ENCODE assay signal across 8 cellular contexts in the genomic region with DNA sequence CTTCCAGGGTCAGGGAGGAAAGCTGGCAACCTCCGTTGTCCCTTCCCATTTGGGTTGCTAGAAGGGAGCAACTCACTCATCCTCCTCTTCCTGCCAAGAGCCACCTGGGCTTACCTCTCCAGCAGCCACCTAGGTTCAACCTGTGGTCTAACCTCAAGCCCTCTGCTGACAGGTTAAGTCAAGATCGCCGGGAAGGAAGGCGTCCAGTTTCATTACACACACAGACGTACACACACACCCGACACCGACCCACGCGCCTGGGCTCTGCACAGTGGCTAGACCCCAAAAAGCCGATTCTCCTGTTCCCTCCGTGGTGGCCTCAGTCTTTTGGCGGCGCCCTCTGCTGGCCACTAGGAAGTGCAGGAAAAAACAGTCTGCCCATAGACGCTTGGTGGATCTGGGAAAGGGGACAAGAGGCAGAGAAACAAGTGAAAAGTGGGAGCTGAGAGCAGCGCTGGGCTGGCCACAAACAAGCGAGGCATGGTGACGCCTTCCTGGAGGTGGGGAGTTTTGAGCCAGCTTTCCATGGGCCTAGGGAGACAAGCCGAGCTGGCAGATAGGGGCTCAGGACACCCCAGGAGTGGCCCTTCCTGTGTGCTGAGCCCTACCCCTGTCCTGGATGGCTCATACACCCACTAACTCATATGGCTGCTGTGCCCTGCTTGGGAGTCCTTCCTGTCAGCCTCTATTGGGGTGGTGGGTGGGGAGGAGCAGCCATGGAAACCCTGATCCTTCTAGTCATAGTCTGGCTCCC. TPM values are rescaled to one million over a fixed set of nuclear protein-coding genes. Genes with fewer than 3 reads are reported as not detected.
DNase-seq lines count a peak whose midpoint lies in the region; ATAC-seq and TF ChIP-seq lines count a peak whose summit lies in the region.

No MANE protein-coding gene starts in this region.

- CTCF ChIA-PET in Calu3 (lab: Charles Lee) = interaction anchor here (0.7 to 5.3 kb wide), 17 partner anchors 12 to 350 kb away, joined by 3 to 33 read pairs (median 6); partner anchors contain the start of gene VEGFA

- BruUV-seq in Calu3 (replicated peaks; lab: Mats Ljungman, UMichigan) = no TSS peak

- peak overlapping the region; percentile 10 for H3K27ac ChIP-seq in brain microvascular endothelial cell

- no peaks in the 10 kb centered on the region for H3K9me3 Mint-ChIP-seq in Calu3 (ENCODE audit: low read depth, unreplicated experiment)

- intact Hi-C loops in Calu3 (cut with micrococcal nuclease; ENCODE audit: unreplicated experiment) = loop anchor here (1.0 to 5.0 kb wide), 5 partner anchors 69 to 466 kb away; no protein-coding TSS in a partner anchor

- H3K27me3 Mint-ChIP-seq in Calu3 (ENCODE audit: unreplicated experiment) = no peaks in the 10 kb centered on the region

- H3K27me3 ChIP-seq in brain microvascular endothelial cell (replicated peaks) (no peaks in the 10 kb centered on the region), kidney epithelial cell (ENCODE audit: control insufficient read depth, insufficient read depth, low read length) (no peaks in the 10 kb centered on the region)

- no peaks in the 10 kb centered on the region for H3K36me3 ChIP-seq in brain microvascular endothelial cell (replicated peaks)
- no peaks in the 10 kb centered on the region for H3K36me3 ChIP-seq in kidney epithelial cell (ENCODE audit: control insufficient read depth, insufficient read depth, low read length)

- DNase-seq in Calu3 = peak; percentile 83
- DNase-seq in SW480 (ENCODE audit: low spot score) = peak; percentile 79
- DNase-seq in brain microvascular endothelial cell = peak; percentile 76
- no peak for DNase-seq in kidney epithelial cell (ENCODE audit: low read depth)
- DNase-seq in stimulated activated CD4-positive, alpha-beta T cell treated with anti-CD3 and anti-CD28 coated beads, Interleukin-4, amount 100 ng/mL, for 24 hours = peak; percentile 72
- DNase-seq in C1 segment of cervical spinal cord (lab: John Stamatoyannopoulos, UW) = no peak

- TF ChIP-seq CTCF in Calu3 (IDR thresholded peaks at IDR 0.05; ENCODE audit: unreplicated experiment) = peak; percentile 96
- peak; percentile 98 for TF ChIP-seq CTCF in brain microvascular endothelial cell (IDR thresholded peaks at IDR 0.05; ENCODE audit: low read depth, low read length, missing control alignments)
- TF ChIP-seq CTCF in kidney epithelial cell (IDR thresholded peaks at IDR 0.05; ENCODE audit: insufficient read depth, low read length, poor library complexity, severe bottlenecking) = peak; percentile 92

- no peak overlapping the region for H3K4me3 ChIP-seq in brain microvascular endothelial cell (ENCODE audit: low read depth, low read length)
- no peak overlapping the region for H3K4me3 ChIP-seq in kidney epithelial cell (ENCODE audit: low read depth, low read length)

- ATAC-seq in HG02852 (IDR thresholded peaks at IDR 0.05; ENCODE audit: unreplicated experiment) = peak; percentile 40
- ATAC-seq in GM19452 (IDR thresholded peaks at IDR 0.05; ENCODE audit: unreplicated experiment) = no peak

- H3K4me3 Mint-ChIP-seq in Calu3 (ENCODE audit: low read depth, unreplicated experiment) = peak overlapping the region; percentile 87

- H3K4me1 Mint-ChIP-seq in Calu3 (ENCODE audit: low read depth, unreplicated experiment) = peaks cover 89% of the 10 kb centered on the region

- peak overlapping the region; percentile 89 for H3K27ac Mint-ChIP-seq in Calu3 (ENCODE audit: unreplicated experiment)

- H3K36me3 Mint-ChIP-seq in Calu3 (ENCODE audit: insufficient read depth, unreplicated experiment) = peaks cover 53% of the 10 kb centered on the region

- in situ Hi-C loops in brain microvascular endothelial cell (cut with HindIII; ENCODE audit: low pct_ligation_motif_present, low sequenced_read_pairs) = no loop called here

RNA-seq across cellular contexts. Expression of gene MRPL14, which starts 52.7 kb away (rescaled TPM):
- total RNA-seq in Calu3 (2022) (98.9 and 103 TPM in 2 replicates), kidney epithelial cell (85.9 and 98.5 TPM in 2 replicates)

RNA-seq across cellular contexts. Expression of gene TMEM63B, which starts 52.8 kb away (rescaled TPM):
- total RNA-seq in Calu3 (2022) (84.2 and 86.8 TPM in 2 replicates), kidney epithelial cell (59.3 and 61.8 TPM in 2 replicates)

Comparison
In these comparisons a context has a peak if more than half of its experiments do, and no peak if none do; other contexts are left out.
1. DNase-seq: peak in Calu3 (single experiment), SW480 (single experiment), brain microvascular endothelial cell (single experiment) and stimulated activated CD4-positive, alpha-beta T cell treated with anti-CD3 and anti-CD28 coated beads, Interleukin-4, amount 100 ng/mL, for 24 hours (single experiment); none in kidney epithelial cell (single experiment) and C1 segment of cervical spinal cord (0 of 14).
2. Peak in every context shown above with its lines, with median percentiles within 50 percentile points of each other: CTCF ChIP-seq.